ENCODE assay signal across 27 cellular contexts in genomic region chr22:22855085-22855484, GRCh38. TPM values are rescaled to one million over a fixed set of nuclear protein-coding genes. Genes with fewer than 3 reads are reported as not detected.
"Had no signal": no experiment of that assay in that cellular context is flagged by ENCODE, and none has a peak within 500 bp of the region (broad histone marks: within the 10 kb centered on the region; RNA-seq: fewer than 3 reads in every experiment).

No MANE protein-coding gene starts in this region.

- H2AFZ ChIP-seq: neural progenitor cell had no signal

- H3K27ac Mint-ChIP-seq: activated CD4-positive, alpha-beta T cell treated with anti-CD3 and anti-CD28 coated beads for 36 hours; activated T-cell treated with anti-CD3 and anti-CD28 coated beads, Interleukin-2, amount 50 U/mL, for 24 hours; activated T-helper 17 cell treated with anti-CD3 and anti-CD28 coated beads, Interleukin-2, amount 50 U/mL, for 72 hours; memory B cell; naive thymus-derived CD4-positive, alpha-beta T cell; neural progenitor cell; T-helper 2 cell treated with Interferon-gamma antibody and Interleukin-4, amounts not matched to agents 5 μg/mL and 100 μg/mL, for 36 hours had no signal

- H3K4me2 ChIP-seq: neural progenitor cell had no signal

- H3K36me3 Mint-ChIP-seq: activated naive CD4-positive, alpha-beta T cell treated with anti-CD3 and anti-CD28 coated beads, Interleukin-2, amount 50 U/mL, for 72 hours; memory B cell; naive thymus-derived CD4-positive, alpha-beta T cell; neural progenitor cell had no signal

- H3K9me3 ChIP-seq: body of pancreas, spleen, tibial nerve had no signal

- DNase-seq: activated CD4-positive, CD25-positive, alpha-beta regulatory T cell; anterior cingulate cortex; body of pancreas; head of caudate nucleus; hypothalamus; midbrain; posterior cingulate gyrus; spleen; stimulated activated naive CD4-positive, alpha-beta T cell treated with Interleukin-2 at 50 U/mL for 16 hours had no signal

- H3K4me1 ChIP-seq: body of pancreas, neural progenitor cell, tibial nerve had no signal

- H3K27me3 ChIP-seq: body of pancreas had no signal

- H3K4me3 Mint-ChIP-seq: activated CD4-positive, alpha-beta T cell treated with anti-CD3 and anti-CD28 coated beads for 36 hours; activated T-cell treated with anti-CD3 and anti-CD28 coated beads, Interleukin-2, amount 50 U/mL, for 24 hours; activated T-helper 17 cell treated with anti-CD3 and anti-CD28 coated beads, Interleukin-2, amount 50 U/mL, for 72 hours; memory B cell; naive thymus-derived CD4-positive, alpha-beta T cell; neural progenitor cell; T-helper 2 cell treated with Interferon-gamma antibody and Interleukin-4, amounts not matched to agents 5 μg/mL and 100 μg/mL, for 36 hours had no signal

- H3K27me3 Mint-ChIP-seq: activated CD4-positive, alpha-beta T cell treated with anti-CD3 and anti-CD28 coated beads for 36 hours; activated T-cell treated with anti-CD3 and anti-CD28 coated beads, Interleukin-2, amount 50 U/mL, for 24 hours; effector memory CD8-positive, alpha-beta T cell had no signal

- ATAC-seq: body of pancreas had no signal

- H3K27ac ChIP-seq: body of pancreas, coronary artery, neural progenitor cell, spleen, tibial nerve had no signal

- H3K9ac ChIP-seq: neural progenitor cell had no signal

- H3K9me3 Mint-ChIP-seq: activated naive CD4-positive, alpha-beta T cell treated with anti-CD3 and anti-CD28 coated beads, Interleukin-2, amount 50 U/mL, for 72 hours; activated T-cell treated with anti-CD3 and anti-CD28 coated beads, Interleukin-2, amount 50 U/mL, for 24 hours; activated T-helper 17 cell treated with anti-CD3 and anti-CD28 coated beads, Interleukin-2, amount 50 U/mL, for 72 hours; effector memory CD8-positive, alpha-beta T cell; memory B cell; naive thymus-derived CD4-positive, alpha-beta T cell; neural progenitor cell; T-helper 2 cell treated with Interferon-gamma antibody and Interleukin-4, amounts not matched to agents 5 μg/mL and 100 μg/mL, for 36 hours had no signal

- H3K36me3 ChIP-seq: neural progenitor cell, spleen, tibial nerve had no signal

- H3K4me1 Mint-ChIP-seq: activated CD4-positive, alpha-beta T cell treated with anti-CD3 and anti-CD28 coated beads for 36 hours; activated T-helper 17 cell treated with anti-CD3 and anti-CD28 coated beads, Interleukin-2, amount 50 U/mL, for 72 hours had no signal

- H3K4me3 ChIP-seq: body of pancreas, coronary artery, neural progenitor cell, spleen, tibial nerve had no signal

RNA-seq across cellular contexts. Expression of gene IGLL5, which starts 32.5 kb away (rescaled TPM):
- total RNA-seq: activated CD4-positive, alpha-beta T cell treated with anti-CD3 and anti-CD28 coated beads for 36 hours; activated naive CD4-positive, alpha-beta T cell treated with anti-CD3 and anti-CD28 coated beads, Interleukin-2, amount 50 U/mL, for 72 hours; activated T-helper 17 cell treated with anti-CD3 and anti-CD28 coated beads, Interleukin-2, amount 50 U/mL, for 72 hours; cerebellum; fibroblast of lung; fibroblast of villous mesenchyme; kidney epithelial cell; lower leg skin; temporal lobe had no signal
- polyA plus RNA-seq: fibroblast of lung, right cardiac atrium had no signal
